In genomic region chr11:126546694-126547093, GRCh38 we compare ENCODE assay signal across 21 cellular contexts.
"Had no signal": no experiment of that assay in that cellular context is flagged by ENCODE, and none has a peak within 500 bp of the region (broad histone marks: within the 10 kb centered on the region; RNA-seq: fewer than 3 reads in every experiment).

No MANE protein-coding gene starts in this region.

- H3K9me3 ChIP-seq: neutrophil, spleen, testis, tibial artery had no signal

- H3K9me3 Mint-ChIP-seq: effector memory CD8-positive, alpha-beta T cell; memory B cell; natural killer cell; neural crest cell; stimulated activated memory B cell treated with anti-CD40 and anti-IgM and Interleukin-4, amounts not matched to agents 10 μg/mL and 1 μg/mL and 100 μg/mL, for 72 hours; type B pancreatic cell had no signal

- H3K36me3 Mint-ChIP-seq: memory B cell; natural killer cell; stimulated activated memory B cell treated with anti-CD40 and anti-IgM and Interleukin-4, amounts not matched to agents 10 μg/mL and 1 μg/mL and 100 μg/mL, for 72 hours; type B pancreatic cell had no signal

- ATAC-seq: effector memory CD8-positive, alpha-beta T cell; left lobe of liver; natural killer cell; sciatic nerve; stimulated activated memory B cell treated with anti-CD40 and anti-IgM and Interleukin-4, amounts not matched to agents 10 μg/mL and 1 μg/mL and 100 μg/mL, for 72 hours; stimulated activated naive CD8-positive, alpha-beta T cell treated with anti-CD3 and anti-CD28 coated beads, Interleukin-15, Interleukin-2, amounts not matched to agents 100 U/mL and 50 U/mL, for 24 hours had no signal

- H3K36me3 ChIP-seq: neutrophil, spleen, tibial artery had no signal

- H3K4me3 Mint-ChIP-seq: effector memory CD8-positive, alpha-beta T cell; memory B cell; natural killer cell; neural crest cell; stimulated activated memory B cell treated with anti-CD40 and anti-IgM and Interleukin-4, amounts not matched to agents 10 μg/mL and 1 μg/mL and 100 μg/mL, for 72 hours; type B pancreatic cell had no signal

- H3K27ac ChIP-seq: neutrophil, parathyroid adenoma, skin epidermis, spleen, testis, tibial artery had no signal

- H2AFZ ChIP-seq: parathyroid adenoma had no signal

- H3K4me3 ChIP-seq: lung, skin epidermis, spleen, testis, tibial artery had no signal

- H3K79me2 ChIP-seq: parathyroid adenoma had no signal

- H3K4me1 Mint-ChIP-seq: memory B cell; natural killer cell; stimulated activated memory B cell treated with anti-CD40 and anti-IgM and Interleukin-4, amounts not matched to agents 10 μg/mL and 1 μg/mL and 100 μg/mL, for 72 hours had no signal

- H3K27ac Mint-ChIP-seq: effector memory CD8-positive, alpha-beta T cell; memory B cell; natural killer cell; progenitor cell of endocrine pancreas; stimulated activated memory B cell treated with anti-CD40 and anti-IgM and Interleukin-4, amounts not matched to agents 10 μg/mL and 1 μg/mL and 100 μg/mL, for 72 hours; type B pancreatic cell had no signal

- H3K9ac ChIP-seq: parathyroid adenoma had no signal

- DNase-seq: cortex of kidney; effector memory CD8-positive, alpha-beta T cell; kidney; natural killer cell; spleen; stimulated activated CD4-positive, alpha-beta T cell treated with anti-CD3 and anti-CD28 coated beads, Interleukin-4, amount 100 ng/mL, for 4 hours; stimulated activated naive CD8-positive, alpha-beta T cell treated with anti-CD3 and anti-CD28 coated beads, Interleukin-15, Interleukin-2, amounts not matched to agents 100 U/mL and 50 U/mL, for 24 hours; substantia nigra; testis; tibial artery had no signal

- H3K4me1 ChIP-seq: parathyroid adenoma, testis had no signal

- H3K27me3 ChIP-seq: testis had no signal
